8 cellular contexts compared by ENCODE assay signal in genomic region chr17:42111901-42112551, GRCh38. TPM values are rescaled to one million over a fixed set of nuclear protein-coding genes. Genes with fewer than 3 reads are reported as not detected.
DNase-seq lines count a peak whose midpoint lies in the region; ATAC-seq, FAIRE-seq and TF ChIP-seq lines count a peak whose summit lies in the region.

No MANE protein-coding gene starts in this region.

- H3K9ac ChIP-seq in astrocyte (ENCODE audit: low read length) (peak overlapping the region; percentile 1), stomach smooth muscle (ENCODE audit: low read length in 2 of 2) (peak overlapping the region; percentile 74 to 88)

- peak; percentile 12 for DNase-seq in NOMO-1 treated with DMSO at 0.1 percent for 48 hours (lab: John Stamatoyannopoulos, UW; ENCODE audit: unreplicated experiment)
- DNase-seq in NOMO-1 treated with dmso at 0.1 percent for 144 hours (lab: John Stamatoyannopoulos, UW; ENCODE audit: unreplicated experiment) = no peak
- peak; percentile 14 for DNase-seq in LoVo (ENCODE audit: low spot score)
- DNase-seq in astrocyte (ENCODE audit: low read depth) = no peak
- DNase-seq in SIG-M5 treated with dmso at 0.1 percent for 504 hours (lab: John Stamatoyannopoulos, UW; ENCODE audit: unreplicated experiment) = no peak

- TF ChIP-seq CTCF in astrocyte (IDR thresholded peaks at IDR 0.05; ENCODE audit: insufficient read depth, low read depth, low read length) = no peak

- H3K9me3 ChIP-seq in astrocyte (ENCODE audit: insufficient read depth, low read depth, low read length) (no peaks in the 10 kb centered on the region), stomach smooth muscle (ENCODE audit: control insufficient read depth in 2 of 2, low read length in 2 of 2) (no peaks in the 10 kb centered on the region)

- no peak overlapping the region for H3K27ac ChIP-seq in astrocyte (ENCODE audit: low read depth, low read length)
- H3K27ac ChIP-seq in layer of hippocampus (ENCODE audit: low read depth, low read length) = peak overlapping the region; percentile 59
- peak overlapping the region; percentile 94 for H3K27ac ChIP-seq in stomach smooth muscle (ENCODE audit: low read length)

- H3K9me3 Mint-ChIP-seq in astrocyte (ENCODE audit: unreplicated experiment) = peaks cover 2% of the 10 kb centered on the region

- no peaks in the 10 kb centered on the region for H4K20me1 ChIP-seq in astrocyte (ENCODE audit: insufficient read depth, low read length)

- H3K27me3 Mint-ChIP-seq in astrocyte (ENCODE audit: low read depth, unreplicated experiment) = peaks cover 7% of the 10 kb centered on the region

- H3K4me3 ChIP-seq in astrocyte (ENCODE audit: insufficient read depth, low read depth, low read length) = no peak overlapping the region
- H3K4me3 ChIP-seq in stomach smooth muscle (ENCODE audit: low read length in 2 of 2) = peak overlapping the region; percentile 82 to 88

- H3K27me3 ChIP-seq in astrocyte (ENCODE audit: insufficient read depth, low read length) = no peaks in the 10 kb centered on the region
- H3K27me3 ChIP-seq in layer of hippocampus (ENCODE audit: control insufficient read depth, insufficient read depth, low read length) = no peaks in the 10 kb centered on the region
- H3K27me3 ChIP-seq in stomach smooth muscle (ENCODE audit: control insufficient read depth in 1 of 2, insufficient read depth in 2 of 2, low read length in 2 of 2) = no peaks in the 10 kb centered on the region

- H3K4me2 ChIP-seq in astrocyte (ENCODE audit: low read length) = peak overlapping the region; percentile 64

- no peak overlapping the region for H2AFZ ChIP-seq in astrocyte (ENCODE audit: low read depth, low read length)

- no peak for ATAC-seq in HG03097 (IDR thresholded peaks at IDR 0.05; ENCODE audit: low FRiP score, unreplicated experiment)

- H3K27ac Mint-ChIP-seq in astrocyte (ENCODE audit: unreplicated experiment) = peak overlapping the region; percentile 80

- peaks cover 4% of the 10 kb centered on the region for H3K36me3 Mint-ChIP-seq in astrocyte (ENCODE audit: low read depth, unreplicated experiment)

- no peaks in the 10 kb centered on the region for H3K36me3 ChIP-seq in astrocyte (ENCODE audit: insufficient read depth, low read length)
- H3K36me3 ChIP-seq in stomach smooth muscle (ENCODE audit: control insufficient read depth in 2 of 2, insufficient read depth in 2 of 2, low read length in 2 of 2) = peaks cover 11 to 15% of the 10 kb centered on the region in 2 donors

- H3K4me1 ChIP-seq in astrocyte (ENCODE audit: insufficient read depth, low read length) (no peaks in the 10 kb centered on the region), stomach smooth muscle (ENCODE audit: control insufficient read depth, insufficient read depth, low read length) (peaks cover 31% of the 10 kb centered on the region)

- H3K79me2 ChIP-seq in astrocyte (ENCODE audit: insufficient read depth, low read length) = no peaks in the 10 kb centered on the region

- FAIRE-seq in astrocyte (lab: Jason Lieb, UNC) = no peak

- peaks cover 3% of the 10 kb centered on the region for H3K4me1 Mint-ChIP-seq in astrocyte (ENCODE audit: low read depth, unreplicated experiment)

- H3K4me3 Mint-ChIP-seq in astrocyte (ENCODE audit: unreplicated experiment) = peak overlapping the region; percentile 40

RNA-seq across cellular contexts. Expression of gene DHX58, which starts 0.5 kb away (rescaled TPM):
- 5.4 and 5.5 TPM in 2 replicates for total RNA-seq in astrocyte

RNA-seq across cellular contexts. Expression of gene KAT2A, which starts 9.1 kb away (rescaled TPM):
- 23.6 and 25.5 TPM in 2 replicates for total RNA-seq in astrocyte

RNA-seq across cellular contexts. Expression of gene HSPB9, which starts 10.6 kb away (rescaled TPM):
- not detected in 2 replicates for total RNA-seq in astrocyte

RNA-seq across cellular contexts. Expression of gene ZNF385C, which starts 13.8 kb away (rescaled TPM):
- total RNA-seq in astrocyte = 0.36 and 0.39 TPM in 2 replicates

RNA-seq across cellular contexts. Expression of gene RAB5C, which starts 42.8 kb away (rescaled TPM):
- total RNA-seq in astrocyte = 201 and 209 TPM in 2 replicates

Comparison
In these comparisons a context has a peak if more than half of its experiments do, and no peak if none do; other contexts are left out.
1. DNase-seq: peak in NOMO-1 treated with DMSO at 0.1 percent for 48 hours (single experiment) and LoVo (single experiment); none in NOMO-1 treated with dmso at 0.1 percent for 144 hours (single experiment), astrocyte (single experiment) and SIG-M5 treated with dmso at 0.1 percent for 504 hours (single experiment).